2 cellular contexts compared by ENCODE assay signal in the genomic region with DNA sequence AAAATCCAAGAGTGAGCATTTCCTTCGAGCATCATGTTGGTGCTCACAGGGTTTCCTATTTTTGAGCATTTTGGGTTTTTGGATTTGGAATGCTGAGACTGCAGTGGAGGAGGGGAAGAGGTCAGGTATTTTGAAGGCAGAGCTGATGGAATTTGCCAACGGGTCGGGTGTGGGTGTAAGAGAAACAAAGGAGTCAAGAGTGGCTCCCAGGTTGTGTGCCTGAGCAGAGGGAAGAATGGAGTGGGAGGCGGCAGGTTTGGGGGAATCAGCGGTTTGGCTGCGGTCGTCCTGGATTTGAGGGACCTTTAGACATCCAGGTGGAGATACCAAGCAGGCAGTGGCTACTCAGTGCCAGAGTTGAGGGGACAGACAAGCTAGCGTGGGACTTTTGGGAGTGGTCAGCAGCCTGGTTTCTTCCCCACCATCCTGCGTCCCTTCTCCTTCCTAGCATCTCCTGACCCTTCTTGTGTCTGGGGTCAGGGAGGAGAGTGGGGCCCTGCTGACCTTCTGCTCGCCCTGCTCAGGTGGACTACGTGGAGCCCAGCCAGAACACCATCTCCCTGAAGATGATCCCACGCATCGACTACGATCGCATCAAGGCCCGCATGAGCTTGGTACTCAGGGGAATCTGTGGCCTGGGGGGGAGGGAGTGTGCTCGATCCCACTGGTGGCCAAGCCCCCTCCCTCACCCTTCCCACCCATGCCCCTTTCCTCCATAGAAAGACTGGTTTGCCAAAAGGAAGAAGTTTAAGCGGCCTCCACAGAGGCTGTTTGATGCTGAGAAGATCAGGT.
TF ChIP-seq lines count a peak whose summit lies in the region.

No MANE protein-coding gene starts in this region.

TF ChIP-seq in A549, 52 proteins besides CTCF, POLR2A, EP300 and RAD21:
- TF ChIP-seq HDAC2 (IDR thresholded peaks at IDR 0.05): no peak
- no peak for TF ChIP-seq KDM5A (IDR thresholded peaks at IDR 0.05)
- TF ChIP-seq NR3C1 (IDR thresholded peaks at IDR 0.05): no peak
- no peak for TF ChIP-seq MAFK (IDR thresholded peaks at IDR 0.05; ENCODE audit: partially characterized antibody)
- TF ChIP-seq MAZ (IDR thresholded peaks at IDR 0.05; ENCODE audit: borderline replicate concordance, low read depth, low read length): no peak
- TF ChIP-seq, protein P1, sequence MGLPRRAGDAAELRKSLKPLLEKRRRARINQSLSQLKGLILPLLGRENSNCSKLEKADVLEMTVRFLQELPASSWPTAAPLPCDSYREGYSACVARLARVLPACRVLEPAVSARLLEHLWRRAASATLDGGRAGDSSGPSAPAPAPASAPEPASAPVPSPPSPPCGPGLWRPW (IDR thresholded peaks at IDR 0.05): no peak
- TF ChIP-seq ZFP36 (IDR thresholded peaks at IDR 0.05; ENCODE audit: borderline replicate concordance, partially characterized antibody): no peak
- TF ChIP-seq, protein P2, sequence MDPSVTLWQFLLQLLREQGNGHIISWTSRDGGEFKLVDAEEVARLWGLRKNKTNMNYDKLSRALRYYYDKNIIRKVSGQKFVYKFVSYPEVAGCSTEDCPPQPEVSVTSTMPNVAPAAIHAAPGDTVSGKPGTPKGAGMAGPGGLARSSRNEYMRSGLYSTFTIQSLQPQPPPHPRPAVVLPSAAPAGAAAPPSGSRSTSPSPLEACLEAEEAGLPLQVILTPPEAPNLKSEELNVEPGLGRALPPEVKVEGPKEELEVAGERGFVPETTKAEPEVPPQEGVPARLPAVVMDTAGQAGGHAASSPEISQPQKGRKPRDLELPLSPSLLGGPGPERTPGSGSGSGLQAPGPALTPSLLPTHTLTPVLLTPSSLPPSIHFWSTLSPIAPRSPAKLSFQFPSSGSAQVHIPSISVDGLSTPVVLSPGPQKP (IDR thresholded peaks at IDR 0.05; ENCODE audit: low read depth, low read length): no peak
- TF ChIP-seq CBX2 (IDR thresholded peaks at IDR 0.05; ENCODE audit: borderline replicate concordance, low read depth): no peak
- no peak for TF ChIP-seq EHF (CRISPR knock-in tag; IDR thresholded peaks at IDR 0.05)

TF ChIP-seq in HEK293, 187 proteins besides CTCF, POLR2A, EP300 and RAD21:
- TF ChIP-seq EGR2 (tag by site-specific recombination; IDR thresholded peaks at IDR 0.05; ENCODE audit: low read depth): peak; percentile 51
- TF ChIP-seq ZFP37 (tag by site-specific recombination; IDR thresholded peaks at IDR 0.05): no peak
TF ChIP-seq in HEK293: peak in this region for 1.
